ENCODE assay signal across 1 cellular context in genomic region chr21:35150562-35151226, GRCh38.
TF ChIP-seq lines count a peak whose summit lies in the region.

No MANE protein-coding gene starts in this region.

TF ChIP-seq in GM23338, 12 proteins besides CTCF, POLR2A, EP300 and RAD21 (continued from another document):
- TF ChIP-seq ZNF462 (CRISPR knock-in tag; IDR thresholded peaks at IDR 0.05): no peak
- no peak for TF ChIP-seq CREB1 (CRISPR knock-in tag; IDR thresholded peaks at IDR 0.05; ENCODE audit: low read depth)
- TF ChIP-seq POLR2AphosphoS5 (IDR thresholded peaks at IDR 0.05; ENCODE audit: low read depth): no peak
- no peak for TF ChIP-seq NANOG (IDR thresholded peaks at IDR 0.05; ENCODE audit: borderline replicate concordance)
- TF ChIP-seq EZH2 (IDR thresholded peaks at IDR 0.05; ENCODE audit: low read depth, unreplicated experiment): no peak
- TF ChIP-seq STAT1 (IDR thresholded peaks at IDR 0.05; ENCODE audit: unreplicated experiment): no peak
- TF ChIP-seq EZH2phosphoT487 (IDR thresholded peaks at IDR 0.05; ENCODE audit: unreplicated experiment): no peak
- no peak for TF ChIP-seq ETS1 (IDR thresholded peaks at IDR 0.05)
- no peak for TF ChIP-seq JUNB (IDR thresholded peaks at IDR 0.05; ENCODE audit: unreplicated experiment)
- TF ChIP-seq ZNF114 (CRISPR knock-in tag; IDR thresholded peaks at IDR 0.05): no peak
TF ChIP-seq in GM23338: peak in this region for 0.
